Comparison of ENCODE assay signal across 11 cellular contexts in genomic region chrX:97401154-97401553, GRCh38.
DNase-seq lines count a peak whose midpoint lies in the region; ATAC-seq and TF ChIP-seq lines count a peak whose summit lies in the region.
"Had no signal": no experiment of that assay in that cellular context is flagged by ENCODE, and none has a peak within 500 bp of the region (broad histone marks: within the 10 kb centered on the region; RNA-seq: fewer than 3 reads in every experiment).

No MANE protein-coding gene starts in this region.

- H3K27me3 ChIP-seq in dorsolateral prefrontal cortex: peaks cover 0 to 80% (median 9%) of the 10 kb centered on the region in 45 donors
- no peaks in the 10 kb centered on the region for H3K27me3 ChIP-seq in foreskin keratinocyte

- H3K4me1 ChIP-seq in foreskin keratinocyte: no peaks in the 10 kb centered on the region

- H3K9me3 Mint-ChIP-seq in activated naive CD4-positive, alpha-beta T cell treated with anti-CD3 and anti-CD28 coated beads, Interleukin-2, amount 50 U/mL, for 72 hours: no peaks in the 10 kb centered on the region

- peak; percentile 34 to 40 for ATAC-seq in activated naive CD4-positive, alpha-beta T cell treated with anti-CD3 and anti-CD28 coated beads, Interleukin-2, amount 50 U/mL, for 72 hours
- peak; percentile 36 for ATAC-seq in HG03521 (IDR thresholded peaks at IDR 0.05; ENCODE audit: unreplicated experiment)
- no peak for ATAC-seq in foreskin keratinocyte

- peak overlapping the region in 1 of 2 donors; percentile 38 for H3K27ac Mint-ChIP-seq in activated naive CD4-positive, alpha-beta T cell treated with anti-CD3 and anti-CD28 coated beads, Interleukin-2, amount 50 U/mL, for 72 hours

- H3K4me3 ChIP-seq in dorsolateral prefrontal cortex: no peak overlapping the region
- H3K4me3 ChIP-seq: BLaER1 treated with 17β-estradiol and CSF1 and Interleukin-3, amounts not matched to agents 10 nM and 100 nM; coronary artery had no signal

- TF ChIP-seq CTCF in dorsolateral prefrontal cortex (IDR thresholded peaks at IDR 0.05 in 54 of 56, conservative IDR thresholded peaks at IDR 0.05 in 2 of 56; ENCODE audit: low read depth in 1 of 56, partially characterized antibody in 56 of 56): no peak
- TF ChIP-seq CTCF in foreskin keratinocyte (conservative IDR thresholded peaks at IDR 0.05): no peak

- peak in 1 of 2 donors; percentile 2 for DNase-seq in activated naive CD4-positive, alpha-beta T cell treated with anti-CD3 and anti-CD28 coated beads, Interleukin-2, amount 50 U/mL, for 72 hours (ENCODE audit: low spot score in 2 of 2)
- no peak for DNase-seq in activated naive CD4-positive, alpha-beta T cell treated with anti-CD3 and anti-CD28 coated beads, Interleukin-2, amount 50 U/mL, for 16 hours
- DNase-seq in HCEC 1CT (peak; percentile 55), renal cortical epithelial cell (ENCODE audit: low read depth) (peak; percentile 46), DMS114 treated with DMSO at 0.1 percent for 48 hours (lab: John Stamatoyannopoulos, UW; ENCODE audit: unreplicated experiment) (no peak), dorsolateral prefrontal cortex (no peak), foreskin keratinocyte (no peak)
- DNase-seq: NCI-H446 treated with DMSO at 0.1 percent for 48 hours had no signal

- no peaks in the 10 kb centered on the region for H3K36me3 Mint-ChIP-seq in activated naive CD4-positive, alpha-beta T cell treated with anti-CD3 and anti-CD28 coated beads, Interleukin-2, amount 50 U/mL, for 72 hours

- H3K27ac ChIP-seq in dorsolateral prefrontal cortex (no peak overlapping the region), foreskin keratinocyte (no peak overlapping the region)
- H3K27ac ChIP-seq: BLaER1 treated with 17β-estradiol and CSF1 and Interleukin-3, amounts not matched to agents 10 nM and 100 nM; coronary artery had no signal

- intact Hi-C loops in dorsolateral prefrontal cortex (cut with DNase I): no loop called here

Comparison
In these comparisons a context has a peak if more than half of its experiments do, and no peak if none do; other contexts are left out.
1. DNase-seq: peak in HCEC 1CT (single experiment) and renal cortical epithelial cell (single experiment); none in activated naive CD4-positive, alpha-beta T cell treated with anti-CD3 and anti-CD28 coated beads, Interleukin-2, amount 50 U/mL, for 16 hours (single experiment), DMS114 treated with DMSO at 0.1 percent for 48 hours (single experiment), dorsolateral prefrontal cortex (0 of 10) and foreskin keratinocyte (0 of 2).